ENCODE assay signal across 9 cellular contexts in the genomic region with DNA sequence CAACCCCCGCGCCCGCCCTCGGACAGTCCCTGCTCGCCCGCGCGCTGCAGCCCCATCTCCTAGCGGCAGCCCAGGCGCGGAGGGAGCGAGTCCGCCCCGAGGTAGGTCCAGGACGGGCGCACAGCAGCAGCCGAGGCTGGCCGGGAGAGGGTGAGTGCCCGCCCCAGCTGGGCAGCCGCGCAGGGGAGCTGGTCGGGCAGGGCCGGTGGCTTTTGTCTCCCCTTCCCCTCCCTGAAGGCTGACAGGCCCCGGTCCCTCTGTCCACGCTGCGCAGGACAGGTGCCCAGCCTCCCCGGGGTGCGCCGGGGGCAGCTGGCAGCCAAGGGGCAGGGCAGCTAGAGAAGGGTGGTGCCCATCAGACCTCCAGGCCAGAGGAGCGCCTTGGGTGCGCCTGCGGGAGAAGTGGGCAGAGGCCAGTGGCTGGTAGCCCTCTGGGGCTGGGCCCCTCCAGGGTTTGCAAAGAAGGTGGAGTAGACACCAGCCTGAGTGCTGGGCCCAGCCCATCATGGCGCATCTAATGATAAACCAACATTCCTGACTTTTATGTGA. TPM values are rescaled to one million over a fixed set of nuclear protein-coding genes. Genes with fewer than 3 reads are reported as not detected.
A peak's percentile ranks its signal among the peaks of the same experiment; 100 is the strongest.
DNase-seq lines count a peak whose midpoint lies in the region; ATAC-seq, FAIRE-seq and TF ChIP-seq lines count a peak whose summit lies in the region.
"Had no signal": no experiment of that assay in that cellular context is flagged by ENCODE, and none has a peak within 500 bp of the region (broad histone marks: within the 10 kb centered on the region; RNA-seq: fewer than 3 reads in every experiment).

No MANE protein-coding gene starts in this region.

- POLR2A ChIA-PET in CD4-positive, alpha-beta memory T cell (lab: Charles Lee; ENCODE audit: partially characterized antibody): interaction anchor here (0.9 to 1.6 kb wide), 4 partner anchors 11 to 55 kb away, joined by 3 to 9 read pairs (median 3); partner anchors contain the start of gene RECQL5

- no peaks in the 10 kb centered on the region for H3K9me3 Mint-ChIP-seq in activated naive CD8-positive, alpha-beta T cell (ENCODE audit: low read depth)
- no peaks in the 10 kb centered on the region for H3K9me3 Mint-ChIP-seq in activated naive CD8-positive, alpha-beta T cell treated with anti-CD3 and anti-CD28 coated beads for 36 hours
- no peaks in the 10 kb centered on the region for H3K9me3 Mint-ChIP-seq in CD4-positive, alpha-beta memory T cell

- no peak for TF ChIP-seq CTCF in vagina (IDR thresholded peaks at IDR 0.05)

- H3K27me3 ChIP-seq in duodenal mucosa (ENCODE audit: control insufficient read depth in 1 of 2, insufficient read depth in 2 of 2, low read length in 2 of 2) (no peaks in the 10 kb centered on the region), mucosa of stomach (ENCODE audit: control insufficient read depth, insufficient read depth, low read length) (no peaks in the 10 kb centered on the region), vagina (no peaks in the 10 kb centered on the region)
- no peaks in the 10 kb centered on the region for H3K27me3 ChIP-seq in CD4-positive, alpha-beta memory T cell (ENCODE audit: insufficient read depth, low read length)

- H3K4me1 ChIP-seq in duodenal mucosa (ENCODE audit: control insufficient read depth in 1 of 2, insufficient read depth in 2 of 2, low read length in 2 of 2) (peaks cover 9 to 23% of the 10 kb centered on the region in 2 donors), mucosa of stomach (ENCODE audit: control insufficient read depth, insufficient read depth, low read length) (peaks cover 43% of the 10 kb centered on the region), vagina (peaks cover 21% of the 10 kb centered on the region)
- peaks cover 8% of the 10 kb centered on the region for H3K4me1 ChIP-seq in CD4-positive, alpha-beta memory T cell (ENCODE audit: insufficient read depth, low read length)

- no peaks in the 10 kb centered on the region for H3K36me3 Mint-ChIP-seq in activated naive CD8-positive, alpha-beta T cell
- H3K36me3 Mint-ChIP-seq in activated naive CD8-positive, alpha-beta T cell treated with anti-CD3 and anti-CD28 coated beads for 36 hours: no peaks in the 10 kb centered on the region
- no peaks in the 10 kb centered on the region for H3K36me3 Mint-ChIP-seq in CD4-positive, alpha-beta memory T cell

- H3K36me3 ChIP-seq in duodenal mucosa (ENCODE audit: control insufficient read depth in 1 of 2, insufficient read depth in 2 of 2, low read length in 2 of 2) (peaks cover 14 to 17% of the 10 kb centered on the region in 2 donors), mucosa of stomach (ENCODE audit: control insufficient read depth, insufficient read depth, low read length) (peaks cover 13% of the 10 kb centered on the region), vagina (no peaks in the 10 kb centered on the region)
- H3K36me3 ChIP-seq in CD4-positive, alpha-beta memory T cell (ENCODE audit: insufficient read depth, low read length): no peaks in the 10 kb centered on the region

- H3K27ac ChIP-seq in duodenal mucosa (ENCODE audit: low read depth, low read length) (peak overlapping the region; percentile 87), vagina (peak overlapping the region; percentile 75)
- no peak overlapping the region for H3K27ac ChIP-seq in CD4-positive, alpha-beta memory T cell (ENCODE audit: low read depth, low read length)

- peak overlapping the region; percentile 63 for H3K4me3 Mint-ChIP-seq in activated naive CD8-positive, alpha-beta T cell
- no peak overlapping the region for H3K4me3 Mint-ChIP-seq in activated naive CD8-positive, alpha-beta T cell treated with anti-CD3 and anti-CD28 coated beads for 36 hours
- H3K4me3 Mint-ChIP-seq in CD4-positive, alpha-beta memory T cell: peak overlapping the region in 3 of 8 donors; percentile 52 to 65 (median 59)

- peaks cover 4% of the 10 kb centered on the region for H3K4me1 Mint-ChIP-seq in activated naive CD8-positive, alpha-beta T cell (ENCODE audit: low read depth)
- H3K4me1 Mint-ChIP-seq in activated naive CD8-positive, alpha-beta T cell treated with anti-CD3 and anti-CD28 coated beads for 36 hours: peaks cover 2% of the 10 kb centered on the region
- H3K4me1 Mint-ChIP-seq in CD4-positive, alpha-beta memory T cell: peaks cover 3 to 8% (median 5%) of the 10 kb centered on the region in 4 donors

- H3K27ac Mint-ChIP-seq in activated naive CD8-positive, alpha-beta T cell: no peak overlapping the region
- no peak overlapping the region for H3K27ac Mint-ChIP-seq in activated naive CD8-positive, alpha-beta T cell treated with anti-CD3 and anti-CD28 coated beads for 36 hours
- peak overlapping the region in 1 of 7 donors; percentile 53 for H3K27ac Mint-ChIP-seq in CD4-positive, alpha-beta memory T cell

- no peak for FAIRE-seq in frontal cortex (lab: Jason Lieb, UNC)

- H3K4me3 ChIP-seq in duodenal mucosa (ENCODE audit: low read depth in 1 of 2, low read length in 2 of 2) (peak overlapping the region; percentile 65 to 77), mucosa of stomach (ENCODE audit: low read length) (peak overlapping the region; percentile 75), vagina (peak overlapping the region; percentile 50 to 63)
- no peak overlapping the region for H3K4me3 ChIP-seq in CD4-positive, alpha-beta memory T cell (ENCODE audit: low read length in 2 of 2)

- CTCF ChIA-PET in CD4-positive, alpha-beta memory T cell (lab: Charles Lee; ENCODE audit: partially characterized antibody): interaction anchor here (0.8 to 1.0 kb wide), 2 partner anchors 26 to 46 kb away, joined by 3 to 4 read pairs; no protein-coding TSS in a partner anchor

- H3K9me3 ChIP-seq in duodenal mucosa (ENCODE audit: control insufficient read depth in 1 of 2, low read length in 2 of 2) (no peaks in the 10 kb centered on the region), mucosa of stomach (ENCODE audit: control insufficient read depth, low read length) (no peaks in the 10 kb centered on the region), vagina (no peaks in the 10 kb centered on the region)
- no peaks in the 10 kb centered on the region for H3K9me3 ChIP-seq in CD4-positive, alpha-beta memory T cell (ENCODE audit: control insufficient read depth in 1 of 2, low read length in 2 of 2)

- H3K9ac ChIP-seq in duodenal mucosa (ENCODE audit: low read depth in 1 of 2, low read length in 2 of 2) (peak overlapping the region; percentile 90 to 95), mucosa of stomach (ENCODE audit: low read length) (peak overlapping the region; percentile 92)

- no peak for TF ChIP-seq POLR2A in vagina (IDR thresholded peaks at IDR 0.05)

- intact Hi-C loops in vagina (cut with DNase I): no loop called here
- intact Hi-C loops in CD4-positive, alpha-beta memory T cell (cut with micrococcal nuclease): no loop called here

- ATAC-seq in GM19035 (IDR thresholded peaks at IDR 0.05; ENCODE audit: unreplicated experiment): no peak

- DNase-seq in activated naive CD8-positive, alpha-beta T cell treated with anti-CD3 and anti-CD28 coated beads for 36 hours: no peak
- DNase-seq in vagina (ENCODE audit: extremely low spot score in 2 of 2) (no peak), frontal cortex (ENCODE audit: low spot score in 2 of 2) (no peak)
- DNase-seq in CD4-positive, alpha-beta memory T cell: no peak
- DNase-seq: NCI-H82 had no signal

- no peaks in the 10 kb centered on the region for H3K27me3 Mint-ChIP-seq in activated naive CD8-positive, alpha-beta T cell
- peaks cover 17% of the 10 kb centered on the region for H3K27me3 Mint-ChIP-seq in activated naive CD8-positive, alpha-beta T cell treated with anti-CD3 and anti-CD28 coated beads for 36 hours
- H3K27me3 Mint-ChIP-seq in CD4-positive, alpha-beta memory T cell: peaks cover 0 to 1% of the 10 kb centered on the region in 2 donors

RNA-seq across cellular contexts. Expression of gene ITGB4, which starts 0.3 kb away (rescaled TPM):
- 1 to 10 TPM in 1 of 2 experiments, under 1 TPM in 1; 0.64 to 1.4 TPM for total RNA-seq in activated naive CD8-positive, alpha-beta T cell treated with anti-CD3 and anti-CD28 coated beads for 36 hours
- total RNA-seq in vagina: 169 TPM
- total RNA-seq in frontal cortex: 1.2 TPM
- 1 to 10 TPM in 1 of 2 experiments, under 1 TPM in 1; 0.67 to 1.2 TPM for total RNA-seq in CD4-positive, alpha-beta memory T cell
- under 1 TPM; 0.25 to 0.91 TPM for polyA plus RNA-seq in CD4-positive, alpha-beta memory T cell

RNA-seq across cellular contexts. Expression of gene GALK1, which starts 43.5 kb away (rescaled TPM):
- 10 to 100 TPM; 33.2 to 33.6 TPM for total RNA-seq in activated naive CD8-positive, alpha-beta T cell treated with anti-CD3 and anti-CD28 coated beads for 36 hours
- 18.4 TPM for total RNA-seq in vagina
- total RNA-seq in frontal cortex: 13.5 TPM
- 10 to 100 TPM; 25.7 to 25.9 TPM for total RNA-seq in CD4-positive, alpha-beta memory T cell
- polyA plus RNA-seq in CD4-positive, alpha-beta memory T cell: 10 to 100 TPM; 17.5 to 18.1 TPM

RNA-seq across cellular contexts. Expression of gene SAP30BP, which starts 54.4 kb away (rescaled TPM):
- total RNA-seq in activated naive CD8-positive, alpha-beta T cell treated with anti-CD3 and anti-CD28 coated beads for 36 hours: 100 to 1,000 TPM in 1 of 2 experiments, 10 to 100 TPM in 1; 93.4 to 101 TPM
- 79.1 TPM for total RNA-seq in vagina
- 39.9 TPM for total RNA-seq in frontal cortex
- 100 to 1,000 TPM; 115 to 119 TPM for total RNA-seq in CD4-positive, alpha-beta memory T cell
- 10 to 100 TPM; 69.9 to 80.4 TPM for polyA plus RNA-seq in CD4-positive, alpha-beta memory T cell

RNA-seq across cellular contexts. Expression of gene RECQL5, which starts 54.6 kb away (rescaled TPM):
- 10 to 100 TPM; 31.4 to 32.6 TPM for total RNA-seq in activated naive CD8-positive, alpha-beta T cell treated with anti-CD3 and anti-CD28 coated beads for 36 hours
- total RNA-seq in vagina (44.0 TPM), frontal cortex (6.1 TPM)
- 10 to 100 TPM; 58.3 to 59.1 TPM for total RNA-seq in CD4-positive, alpha-beta memory T cell
- polyA plus RNA-seq in CD4-positive, alpha-beta memory T cell: 10 to 100 TPM in 1 of 2 donors, 1 to 10 TPM in 1; 6.4 to 16.7 TPM

Comparison
In these comparisons a context has a peak if more than half of its experiments do, and no peak if none do; other contexts are left out.
1. H3K4me3 ChIP-seq: peak in duodenal mucosa (2 of 2), mucosa of stomach (single experiment) and vagina (2 of 2); none in CD4-positive, alpha-beta memory T cell (0 of 2).
2. RNA of gene ITGB4, which starts 0.3 kb away (total RNA-seq): 169 TPM in vagina (single experiment); 0.64 to 1.4 TPM in activated naive CD8-positive, alpha-beta T cell treated with anti-CD3 and anti-CD28 coated beads for 36 hours, 0.67 to 1.2 TPM in CD4-positive, alpha-beta memory T cell and 1.2 TPM in frontal cortex (single experiment); every median in the first group is over 10 times any median in the second.